16 cellular contexts compared by ENCODE assay signal in genomic region chr18:51614033-51614432, GRCh38.
DNase-seq lines count a peak whose midpoint lies in the region; ATAC-seq and TF ChIP-seq lines count a peak whose summit lies in the region.
"Had no signal": no experiment of that assay in that cellular context is flagged by ENCODE, and none has a peak within 500 bp of the region (broad histone marks: within the 10 kb centered on the region; RNA-seq: fewer than 3 reads in every experiment).

No MANE protein-coding gene starts in this region.

- ATAC-seq in esophagus mucosa = peak; percentile 64
- ATAC-seq: mucosa of descending colon, psoas muscle had no signal

- CTCF ChIA-PET in RWPE1 (lab: Yijun Ruan, JAX) = interaction anchor here (0.5 kb wide), 1 partner anchor 907 kb away, joined by 4 read pairs; no protein-coding TSS in a partner anchor
- CTCF ChIA-PET in activated CD4-positive, alpha-beta memory T cell treated with anti-CD3 and anti-CD28 coated beads for 36 hours (lab: Charles Lee) = no interaction called here

- no peaks in the 10 kb centered on the region for H3K27me3 ChIP-seq in GM23248 (replicated peaks; ENCODE audit: insufficient read depth)
- H3K27me3 ChIP-seq: Peyer's patch had no signal

- no peaks in the 10 kb centered on the region for H3K36me3 ChIP-seq in GM23248 (ENCODE audit: low read depth)
- H3K36me3 ChIP-seq: Peyer's patch, WERI-Rb-1 had no signal

- no peak overlapping the region for H2AFZ ChIP-seq in GM23248

- no peaks in the 10 kb centered on the region for H3K4me1 Mint-ChIP-seq in activated CD4-positive, alpha-beta memory T cell treated with anti-CD3 and anti-CD28 coated beads for 36 hours (ENCODE audit: low read depth)
- no peaks in the 10 kb centered on the region for H3K4me1 Mint-ChIP-seq in HFFc6 (ENCODE audit: low read depth)

- H3K27ac Mint-ChIP-seq in activated CD4-positive, alpha-beta memory T cell treated with anti-CD3 and anti-CD28 coated beads for 36 hours = no peak overlapping the region
- no peak overlapping the region for H3K27ac Mint-ChIP-seq in HFFc6
- H3K27ac Mint-ChIP-seq: stimulated activated naive CD8-positive, alpha-beta T cell treated with anti-CD3 and anti-CD28 coated beads, Interleukin-15, Interleukin-2, amounts not matched to agents 100 ng/mL and 50 ng/mL, for 24 hours had no signal

- H3K4me3 Mint-ChIP-seq in activated CD4-positive, alpha-beta memory T cell treated with anti-CD3 and anti-CD28 coated beads for 36 hours = no peak overlapping the region
- no peak overlapping the region for H3K4me3 Mint-ChIP-seq in HFFc6
- H3K4me3 Mint-ChIP-seq: stimulated activated naive CD8-positive, alpha-beta T cell treated with anti-CD3 and anti-CD28 coated beads, Interleukin-15, Interleukin-2, amounts not matched to agents 100 ng/mL and 50 ng/mL, for 24 hours had no signal

- 28 to 36% methylated on average over 5 of the region's 5 CpGs for WGBS in GM23248 (ENCODE audit: low coverage in 1 of 2, low lambda C conversion rate in 2 of 2, missing lambda C conversion rate in 2 of 2), 2 experiments

- no peak overlapping the region for H3K9ac ChIP-seq in GM23248

- no peak for TF ChIP-seq CTCF in RWPE1 (conservative IDR thresholded peaks at IDR 0.05; ENCODE audit: low read depth)
- no peak for TF ChIP-seq CTCF in HFFc6 (IDR thresholded peaks at IDR 0.05)

- H3K36me3 Mint-ChIP-seq in activated CD4-positive, alpha-beta memory T cell treated with anti-CD3 and anti-CD28 coated beads for 36 hours = no peaks in the 10 kb centered on the region
- peaks cover 5% of the 10 kb centered on the region for H3K36me3 Mint-ChIP-seq in HFFc6 (ENCODE audit: low read depth)

- no peaks in the 10 kb centered on the region for H3F3A ChIP-seq in GM23248 (ENCODE audit: insufficient read depth)

- intact Hi-C loops in activated CD4-positive, alpha-beta memory T cell treated with anti-CD3 and anti-CD28 coated beads for 36 hours (cut with micrococcal nuclease) = no loop called here

- no peaks in the 10 kb centered on the region for H3K9me3 ChIP-seq in GM23248 (ENCODE audit: low read depth)
- H3K9me3 ChIP-seq: mucosa of descending colon, Peyer's patch, psoas muscle had no signal

- in situ Hi-C loops in GM23248 (cut with MboI) = loop anchor here (25.0 kb wide), 1 partner anchor 502 kb away; no protein-coding TSS in a partner anchor

- no peaks in the 10 kb centered on the region for H3K79me2 ChIP-seq in GM23248 (ENCODE audit: insufficient read depth)

- H3K27ac ChIP-seq in GM23248 (no peak overlapping the region), RWPE1 (peak overlapping the region; percentile 41; the same call in 1 of the 2 replicates)
- H3K27ac ChIP-seq: Peyer's patch, psoas muscle, WERI-Rb-1 had no signal

- peak; percentile 50 for DNase-seq in GM23248
- DNase-seq in RWPE1 (ENCODE audit: low spot score) = peak; percentile 76
- DNase-seq in non-pigmented ciliary epithelial cell (ENCODE audit: low read depth) = peak; percentile 18
- DNase-seq in activated CD4-positive, alpha-beta memory T cell treated with anti-CD3 and anti-CD28 coated beads for 36 hours = no peak
- DNase-seq in NCI-H1417 treated with DMSO at 0.1 percent for 48 hours (lab: John Stamatoyannopoulos, UW) = no peak
- DNase-seq in NAMALWA (ENCODE audit: low spot score) = no peak
- DNase-seq in HFFc6 = no peak
- DNase-seq: hypothalamus, Kasumi-1, mucosa of descending colon, NCI-H2171, Peyer's patch, psoas muscle, WERI-Rb-1 had no signal

- H3K4me1 ChIP-seq in GM23248 (ENCODE audit: insufficient read depth) = no peaks in the 10 kb centered on the region
- H3K4me1 ChIP-seq: Peyer's patch, psoas muscle had no signal

- no peaks in the 10 kb centered on the region for H3K9me2 ChIP-seq in GM23248 (ENCODE audit: insufficient read depth)

- peaks cover 3% of the 10 kb centered on the region for H3K27me3 Mint-ChIP-seq in activated CD4-positive, alpha-beta memory T cell treated with anti-CD3 and anti-CD28 coated beads for 36 hours
- no peaks in the 10 kb centered on the region; the same call in 1 of the 2 replicates for H3K27me3 Mint-ChIP-seq in HFFc6 (ENCODE audit: insufficient read depth)

- H3K4me3 ChIP-seq in GM23248 = no peak overlapping the region
- H3K4me3 ChIP-seq: mucosa of descending colon, Peyer's patch, psoas muscle had no signal

- POLR2A ChIA-PET in RWPE1 (lab: Yijun Ruan, JAX; ENCODE audit: low non-redundant PET) = no interaction called here
- POLR2A ChIA-PET in activated CD4-positive, alpha-beta memory T cell treated with anti-CD3 and anti-CD28 coated beads for 36 hours (lab: Charles Lee) = no interaction called here

- H3K9me3 Mint-ChIP-seq in activated CD4-positive, alpha-beta memory T cell treated with anti-CD3 and anti-CD28 coated beads for 36 hours = no peaks in the 10 kb centered on the region
- peaks cover 56% of the 10 kb centered on the region for H3K9me3 Mint-ChIP-seq in HFFc6
- H3K9me3 Mint-ChIP-seq: stimulated activated naive CD8-positive, alpha-beta T cell treated with anti-CD3 and anti-CD28 coated beads, Interleukin-15, Interleukin-2, amounts not matched to agents 100 ng/mL and 50 ng/mL, for 24 hours had no signal

- H3K4me2 ChIP-seq in GM23248 (ENCODE audit: unreplicated experiment) = no peak overlapping the region

- no peaks in the 10 kb centered on the region for H4K20me1 ChIP-seq in GM23248 (ENCODE audit: insufficient read depth)

Comparison
In these comparisons a context has a peak if more than half of its experiments do, and no peak if none do; other contexts are left out.
1. DNase-seq: peak in GM23248 (single experiment), RWPE1 (single experiment) and non-pigmented ciliary epithelial cell (single experiment); none in activated CD4-positive, alpha-beta memory T cell treated with anti-CD3 and anti-CD28 coated beads for 36 hours (single experiment), NCI-H1417 treated with DMSO at 0.1 percent for 48 hours (single experiment), NAMALWA (single experiment) and HFFc6 (single experiment).